Comparison of ENCODE assay signal across 22 cellular contexts in the genomic region with DNA sequence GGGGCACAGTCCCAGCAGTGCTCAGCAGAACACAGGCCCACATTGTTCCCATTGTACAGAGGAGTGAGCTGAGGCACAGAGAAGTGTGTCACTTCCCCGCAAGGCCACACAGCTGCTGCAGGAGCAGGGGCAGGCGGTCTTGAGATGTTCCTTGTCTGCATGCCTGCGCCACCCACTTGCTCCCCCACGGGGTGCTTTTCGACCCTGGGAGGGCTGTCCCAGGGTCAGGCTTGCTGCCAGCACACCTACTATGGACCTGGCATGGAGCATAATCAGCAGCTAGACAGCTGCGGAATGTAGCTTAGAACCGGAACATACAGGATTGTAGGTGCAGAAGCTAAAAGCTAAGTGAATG. TPM values are rescaled to one million over a fixed set of nuclear protein-coding genes. Genes with fewer than 3 reads are reported as not detected.
DNase-seq lines count a peak whose midpoint lies in the region; ATAC-seq, FAIRE-seq and TF ChIP-seq lines count a peak whose summit lies in the region.
"Had no signal": no experiment of that assay in that cellular context is flagged by ENCODE, and none has a peak within 500 bp of the region (broad histone marks: within the 10 kb centered on the region; RNA-seq: fewer than 3 reads in every experiment).

No MANE protein-coding gene starts in this region.

- H3K9me3 Mint-ChIP-seq in stimulated activated effector memory CD8-positive, alpha-beta T cell treated with anti-CD3 and anti-CD28 coated beads, Interleukin-12 subunit alpha, Interleukin-12 subunit beta, amount 100 ng/mL, for 72 hours, result no peaks in the 10 kb centered on the region
- H3K9me3 Mint-ChIP-seq: CD4-positive, alpha-beta T cell had no signal

- POLR2A ChIA-PET in HEK293 (lab: Yijun Ruan, JAX) (no interaction called here), IMR-90 (lab: Charles Lee; ENCODE audit: unreplicated experiment) (no interaction called here)

- no peak overlapping the region for H3K4me2 ChIP-seq in IMR-90 (ENCODE audit: low read depth, low read length)
- H3K4me2 ChIP-seq: PC-9 had no signal

- H3K4me1 Mint-ChIP-seq in stimulated activated effector memory CD8-positive, alpha-beta T cell treated with anti-CD3 and anti-CD28 coated beads, Interleukin-12 subunit alpha, Interleukin-12 subunit beta, amount 100 ng/mL, for 72 hours, result no peaks in the 10 kb centered on the region

- H2BK20ac ChIP-seq in IMR-90 (ENCODE audit: low read depth, low read length), result no peak overlapping the region

- no peak overlapping the region for H3K9ac ChIP-seq in IMR-90 (ENCODE audit: low read depth, low read length)
- H3K9ac ChIP-seq in kidney (ENCODE audit: low read length in 2 of 2), result no peak overlapping the region
- H3K9ac ChIP-seq: GM23248 had no signal

- H3K36me3 ChIP-seq in HEK293 (ENCODE audit: control insufficient read depth in 2 of 2, insufficient read depth in 1 of 2, low read length in 2 of 2) (peaks cover 27 to 58% of the 10 kb centered on the region in 2 experiments; a peak in 2 of 3 replicates), IMR-90 (ENCODE audit: control insufficient read depth, insufficient read depth, low read length) (peaks cover 35% of the 10 kb centered on the region), kidney (ENCODE audit: control insufficient read depth in 1 of 2, insufficient read depth in 2 of 2, low read length in 2 of 2) (peaks cover 0 to 12% of the 10 kb centered on the region in 2 donors)

- no peak overlapping the region for H2BK15ac ChIP-seq in IMR-90 (ENCODE audit: low read depth, low read length)

- peaks cover 4% of the 10 kb centered on the region; the same call in 1 of the 2 replicates for H3K9me1 ChIP-seq in IMR-90 (ENCODE audit: insufficient read depth, low read length)

- H2AFZ ChIP-seq in IMR-90 (replicated peaks; ENCODE audit: low read length, poor library complexity), result no peak overlapping the region
- H2AFZ ChIP-seq: GM23248, PC-9 had no signal

- H4K5ac ChIP-seq in IMR-90 (ENCODE audit: low read depth, low read length), result no peak overlapping the region

- no peak overlapping the region for H3K23ac ChIP-seq in IMR-90 (ENCODE audit: low read depth, low read length)

- H3K27me3 ChIP-seq in IMR-90 (ENCODE audit: control insufficient read depth, insufficient read depth, low read length), result no peaks in the 10 kb centered on the region

- in situ Hi-C loops in IMR-90 (cut with MboI; ENCODE audit: low sequenced_read_pairs), result no loop called here

- H3K4me3 ChIP-seq in HEK293 (ENCODE audit: low read depth, low read length) (no peak overlapping the region), IMR-90 (ENCODE audit: insufficient read depth, low read depth, low read length) (no peak overlapping the region), kidney (ENCODE audit: low read length in 2 of 2) (no peak overlapping the region)
- H3K4me3 ChIP-seq: GM23248, PC-9, SK-N-MC had no signal

- no peak overlapping the region for H3K27ac Mint-ChIP-seq in stimulated activated effector memory CD8-positive, alpha-beta T cell treated with anti-CD3 and anti-CD28 coated beads, Interleukin-12 subunit alpha, Interleukin-12 subunit beta, amount 100 ng/mL, for 72 hours
- H3K27ac Mint-ChIP-seq: CD4-positive, alpha-beta T cell had no signal

- CTCF ChIA-PET in HEK293 (lab: Yijun Ruan, JAX) (no interaction called here), IMR-90 (lab: Yijun Ruan, JAX) (no interaction called here)

- no peak overlapping the region for H2AK5ac ChIP-seq in IMR-90 (ENCODE audit: low read depth, low read length)

- no peak for ATAC-seq in IMR-90 (ENCODE audit: low read depth)
- peak; percentile 21 for ATAC-seq in stimulated activated effector memory CD8-positive, alpha-beta T cell treated with anti-CD3 and anti-CD28 coated beads, Interleukin-12 subunit alpha, Interleukin-12 subunit beta, amount 100 ng/mL, for 72 hours
- no peak for ATAC-seq in HG02588 (IDR thresholded peaks at IDR 0.05; ENCODE audit: unreplicated experiment)
- no peak for ATAC-seq in HG02973 (IDR thresholded peaks at IDR 0.05; ENCODE audit: unreplicated experiment)

- no peak overlapping the region for H3K4me3 Mint-ChIP-seq in stimulated activated effector memory CD8-positive, alpha-beta T cell treated with anti-CD3 and anti-CD28 coated beads, Interleukin-12 subunit alpha, Interleukin-12 subunit beta, amount 100 ng/mL, for 72 hours
- H3K4me3 Mint-ChIP-seq: CD4-positive, alpha-beta T cell had no signal

- no peak overlapping the region for H3K27ac ChIP-seq in HEK293 (ENCODE audit: extremely low read depth, low read depth, low read length)
- H3K27ac ChIP-seq in IMR-90 (ENCODE audit: insufficient read depth, low read length), result no peak overlapping the region
- H3K27ac ChIP-seq in kidney (ENCODE audit: low read depth in 2 of 2, low read length in 2 of 2), result no peak overlapping the region
- H3K27ac ChIP-seq: GM23248, PC-9, RWPE1, SK-N-MC had no signal

- no peak overlapping the region for H3K14ac ChIP-seq in IMR-90 (replicated peaks; ENCODE audit: low read depth, low read length)

- peak overlapping the region; percentile 34 for H2AK9ac ChIP-seq in IMR-90 (replicated peaks; ENCODE audit: low read depth, low read length, poor library complexity)

- peaks cover 0 to 7% of the 10 kb centered on the region in 2 experiments; a peak in 1 of 4 replicates for H3K79me1 ChIP-seq in IMR-90 (ENCODE audit: low read depth in 1 of 2, low read length in 2 of 2)

- H3K18ac ChIP-seq in IMR-90 (ENCODE audit: low read depth, low read length), result no peak overlapping the region

- no peak overlapping the region for H3K56ac ChIP-seq in IMR-90 (ENCODE audit: extremely low read depth, insufficient read depth, low read length)

- dilution Hi-C loops in IMR-90 (cut with HindIII; ENCODE audit: low sequenced_read_pairs, unreplicated experiment), result no loop called here

- DNase-seq in IMR-90 (no peak), kidney (peak; percentile 42), amygdala (lab: John Stamatoyannopoulos, UW) (no peak)
- DNase-seq in stimulated activated effector memory CD8-positive, alpha-beta T cell treated with anti-CD3 and anti-CD28 coated beads, Interleukin-12 subunit alpha, Interleukin-12 subunit beta, amount 100 ng/mL, for 72 hours (ENCODE audit: low spot score in 2 of 2), result no peak
- DNase-seq: COR-L47, DMS79, GM23248, HCEC 1CT, MM.1S, NCI-H1092, NCI-H1436 treated with DMSO at 0.1 percent for 48 hours, NCI-H1930, NCI-H510A treated with DMSO at 0.1 percent for 48 hours, NCI-H748 treated with DMSO at 0.1 percent for 48 hours, PC-9, SHP77 treated with DMSO at 0.1 percent for 48 hours had no signal

- no peaks in the 10 kb centered on the region for H4K20me1 ChIP-seq in IMR-90 (ENCODE audit: insufficient read depth, low read length)

- WGBS in IMR-90 (ENCODE audit: extremely low coverage in 2 of 2, insufficient read length in 1 of 2), 2 experiments, result 100% methylated on average over 7 of the region's 7 CpGs; no CpG with 5 or more reads in 1 of the 2 experiments

- TF ChIP-seq RAD21 in IMR-90 (IDR thresholded peaks at IDR 0.05; ENCODE audit: low read length), result no peak

- BruUV-seq in IMR-90 (replicated peaks; lab: Mats Ljungman, UMichigan), result no TSS peak

- no peak overlapping the region for H2BK5ac ChIP-seq in IMR-90 (ENCODE audit: low read depth, low read length, poor library complexity, severe bottlenecking)

- no peak overlapping the region for H4K8ac ChIP-seq in IMR-90 (ENCODE audit: low read depth in 2 of 2, low read length in 2 of 2)

- no peak for FAIRE-seq in kidney (lab: Jason Lieb, UNC)

- H3K36me3 Mint-ChIP-seq in stimulated activated effector memory CD8-positive, alpha-beta T cell treated with anti-CD3 and anti-CD28 coated beads, Interleukin-12 subunit alpha, Interleukin-12 subunit beta, amount 100 ng/mL, for 72 hours, result peaks cover 84% of the 10 kb centered on the region

- no peak overlapping the region for H2BK120ac ChIP-seq in IMR-90 (ENCODE audit: low read depth, low read length)

- intact Hi-C loops in IMR-90 (cut with micrococcal nuclease), result no loop called here
- intact Hi-C loops in kidney (cut with DNase I), result no loop called here

- H3K4me1 ChIP-seq in HEK293 (ENCODE audit: control insufficient read depth, insufficient read depth, low read length) (no peaks in the 10 kb centered on the region), IMR-90 (ENCODE audit: control insufficient read depth, insufficient read depth, low read length) (no peaks in the 10 kb centered on the region), kidney (ENCODE audit: control insufficient read depth in 1 of 2, insufficient read depth in 1 of 2, low read depth in 1 of 2, low read length in 2 of 2) (no peaks in the 10 kb centered on the region)

- H3K9me3 ChIP-seq in HEK293 (ENCODE audit: control insufficient read depth, insufficient read depth, low read depth, low read length), result no peaks in the 10 kb centered on the region
- H3K9me3 ChIP-seq in IMR-90 (ENCODE audit: control insufficient read depth, insufficient read depth, low read length), result no peaks in the 10 kb centered on the region
- H3K9me3 ChIP-seq in kidney (ENCODE audit: control insufficient read depth in 1 of 2, low read length in 2 of 2), result no peaks in the 10 kb centered on the region

- H4K91ac ChIP-seq in IMR-90 (ENCODE audit: insufficient read depth, low read depth, low read length), result no peak overlapping the region

- TF ChIP-seq POLR2A in IMR-90 (IDR thresholded peaks at IDR 0.05; ENCODE audit: low read depth, low read length), result no peak

- TF ChIP-seq CTCF in HEK293 (tag by site-specific recombination; IDR thresholded peaks at IDR 0.05) (no peak), IMR-90 (conservative IDR thresholded peaks at IDR 0.05; ENCODE audit: low read depth, low read length) (no peak), kidney (IDR thresholded peaks at IDR 0.05; ENCODE audit: borderline replicate concordance, extremely low read depth, insufficient read depth) (no peak)

- no peak overlapping the region for H3K4ac ChIP-seq in IMR-90 (ENCODE audit: low read depth, low read length)

TF ChIP-seq in IMR-90, 13 proteins besides CTCF, POLR2A, EP300 and RAD21 (continues in another document):
- no peak for TF ChIP-seq RCOR1 (IDR thresholded peaks at IDR 0.05; ENCODE audit: insufficient replicate concordance, low read length)

RNA-seq across cellular contexts. Expression of a gene that starts 7.8 kb away (rescaled TPM):
- total RNA-seq in IMR-90 (2012; rRNA removed) (4.3 and 5.3 TPM in 2 replicates), kidney (44.7 TPM)
- polyA plus RNA-seq in IMR-90 (2012; rRNA removed) (10.3 and 11.4 TPM in 2 replicates), kidney (ENCODE audit: insufficient read depth, low read depth, low replicate concordance) (7.5 TPM)
- polyA plus RNA-seq in IMR-90 (2012; cell fraction: cytosol; rRNA removed), result 5.7 and 6.6 TPM in 2 replicates
- polyA plus RNA-seq in IMR-90 (2012; cell fraction: nucleus; rRNA removed; ENCODE audit: low replicate concordance), result 20.1 and 26.9 TPM in 2 replicates

RNA-seq across cellular contexts. Expression of a gene that starts 12.9 kb away (rescaled TPM):
- 11.4 and 14.0 TPM in 2 replicates for total RNA-seq in IMR-90 (2012; rRNA removed)
- polyA plus RNA-seq in IMR-90 (2012; rRNA removed), result 33.1 and 36.7 TPM in 2 replicates
- polyA plus RNA-seq in IMR-90 (2012; cell fraction: cytosol; rRNA removed), result 28.6 and 35.9 TPM in 2 replicates
- 86.5 and 151 TPM in 2 replicates for polyA plus RNA-seq in IMR-90 (2012; cell fraction: nucleus; rRNA removed; ENCODE audit: low replicate concordance)
- total RNA-seq in kidney, result 28.8 TPM
- 16.1 TPM for polyA plus RNA-seq in kidney (ENCODE audit: insufficient read depth, low read depth, low replicate concordance)

RNA-seq across cellular contexts. Expression of a gene that starts 47.5 kb away (rescaled TPM):
- 1.8 and 1.9 TPM in 2 replicates for total RNA-seq in IMR-90 (2012; rRNA removed)
- 19.2 and 20.0 TPM in 2 replicates for polyA plus RNA-seq in IMR-90 (2012; rRNA removed)
- polyA plus RNA-seq in IMR-90 (2012; cell fraction: cytosol; rRNA removed), result 7.8 and 17.2 TPM in 2 replicates
- 80.3 and 166 TPM in 2 replicates for polyA plus RNA-seq in IMR-90 (2012; cell fraction: nucleus; rRNA removed; ENCODE audit: low replicate concordance)
- 33.4 TPM for total RNA-seq in kidney
- 11.4 TPM for polyA plus RNA-seq in kidney (ENCODE audit: insufficient read depth, low read depth, low replicate concordance)

Comparison
In these comparisons a context has a peak if more than half of its experiments do, and no peak if none do; other contexts are left out.
1. RNA of a gene that starts 47.5 kb away (total RNA-seq): 33.4 TPM in kidney (single experiment); 1.8 to 1.9 TPM in IMR-90; every median in the first group is over 10 times any median in the second.